18 cellular contexts compared by ENCODE assay signal in genomic region chr17:10200016-10200415, GRCh38. TPM values are rescaled to one million over a fixed set of nuclear protein-coding genes. Genes with fewer than 3 reads are reported as not detected.
DNase-seq lines count a peak whose midpoint lies in the region; ATAC-seq, FAIRE-seq and TF ChIP-seq lines count a peak whose summit lies in the region.
"Had no signal": no experiment of that assay in that cellular context is flagged by ENCODE, and none has a peak within 500 bp of the region (broad histone marks: within the 10 kb centered on the region; RNA-seq: fewer than 3 reads in every experiment).

No MANE protein-coding gene starts in this region.

- CTCF ChIA-PET in naive thymus-derived CD4-positive, alpha-beta T cell (lab: Charles Lee): no interaction called here

- H3K27ac Mint-ChIP-seq in stimulated activated naive CD8-positive, alpha-beta T cell treated with anti-CD3 and anti-CD28 coated beads, Interleukin-15, Interleukin-2, amounts not matched to agents 100 ng/mL and 50 ng/mL, for 24 hours: no peak overlapping the region
- no peak overlapping the region for H3K27ac Mint-ChIP-seq in stimulated activated naive CD8-positive, alpha-beta T cell treated with anti-CD3 and anti-CD28 coated beads, Interleukin-15, amount 100 ng/mL, for 72 hours
- H3K27ac Mint-ChIP-seq in astrocyte (ENCODE audit: unreplicated experiment): no peak overlapping the region
- H3K27ac Mint-ChIP-seq in naive thymus-derived CD4-positive, alpha-beta T cell: no peak overlapping the region

- no peak overlapping the region for H3K27ac ChIP-seq in astrocyte (ENCODE audit: low read depth, low read length)
- H3K27ac ChIP-seq in naive thymus-derived CD4-positive, alpha-beta T cell (ENCODE audit: low read depth, low read length): no peak overlapping the region
- H3K27ac ChIP-seq: sigmoid colon, WERI-Rb-1 had no signal

- no peak for DNase-seq in stimulated activated naive CD8-positive, alpha-beta T cell treated with anti-CD3 and anti-CD28 coated beads, Interleukin-15, amount 100 ng/mL, for 72 hours
- DNase-seq in astrocyte (ENCODE audit: low read depth) (no peak), H7 (no peak)
- DNase-seq in naive thymus-derived CD4-positive, alpha-beta T cell: no peak
- DNase-seq: activated CD8-positive, alpha-beta memory T cell treated with anti-CD3 and anti-CD28 coated beads, Interleukin-2, amount 50 U/mL, for 4 hours; effector CD8-positive, alpha-beta T cell; NCI-H1436 treated with DMSO at 0.1 percent for 48 hours; RPMI8226; sigmoid colon; stimulated activated CD4-positive, alpha-beta T cell treated with anti-CD3 and anti-CD28 coated beads, Interleukin-1b, Interleukin-23, amount 100 ng/mL, for 48 hours; substantia nigra; WERI-Rb-1 had no signal

- H4K20me1 ChIP-seq in astrocyte (ENCODE audit: insufficient read depth, low read length): no peaks in the 10 kb centered on the region

- H3K9me3 ChIP-seq in astrocyte (ENCODE audit: insufficient read depth, low read depth, low read length): no peaks in the 10 kb centered on the region
- H3K9me3 ChIP-seq in naive thymus-derived CD4-positive, alpha-beta T cell (ENCODE audit: control insufficient read depth in 2 of 3, low read length in 3 of 3): peaks cover 0 to 8% (median 0%) of the 10 kb centered on the region in 3 experiments

- no peak for TF ChIP-seq CTCF in astrocyte (IDR thresholded peaks at IDR 0.05; ENCODE audit: insufficient read depth, low read depth, low read length)

- no peak for FAIRE-seq in astrocyte (lab: Jason Lieb, UNC)
- FAIRE-seq: HepG2, keratinocyte had no signal

- no peaks in the 10 kb centered on the region for H3K36me3 ChIP-seq in astrocyte (ENCODE audit: insufficient read depth, low read length)
- no peaks in the 10 kb centered on the region for H3K36me3 ChIP-seq in naive thymus-derived CD4-positive, alpha-beta T cell (ENCODE audit: control insufficient read depth in 2 of 3, insufficient read depth in 3 of 3, low read length in 3 of 3)
- H3K36me3 ChIP-seq in H7 (replicated peaks; ENCODE audit: control insufficient read depth, insufficient read depth, low read length): no peaks in the 10 kb centered on the region
- H3K36me3 ChIP-seq: sigmoid colon, WERI-Rb-1 had no signal

- no peaks in the 10 kb centered on the region for H3K4me1 ChIP-seq in astrocyte (ENCODE audit: insufficient read depth, low read length)
- H3K4me1 ChIP-seq in naive thymus-derived CD4-positive, alpha-beta T cell (ENCODE audit: control insufficient read depth in 2 of 2, insufficient read depth in 2 of 2, low read length in 2 of 2): peaks cover 0 to 3% of the 10 kb centered on the region in 2 donors

- intact Hi-C loops in naive thymus-derived CD4-positive, alpha-beta T cell (cut with micrococcal nuclease): no loop called here

- H3K4me3 Mint-ChIP-seq in stimulated activated naive CD8-positive, alpha-beta T cell treated with anti-CD3 and anti-CD28 coated beads, Interleukin-15, Interleukin-2, amounts not matched to agents 100 ng/mL and 50 ng/mL, for 24 hours: peak overlapping the region; percentile 32
- no peak overlapping the region for H3K4me3 Mint-ChIP-seq in stimulated activated naive CD8-positive, alpha-beta T cell treated with anti-CD3 and anti-CD28 coated beads, Interleukin-15, amount 100 ng/mL, for 72 hours
- peak overlapping the region; percentile 55 for H3K4me3 Mint-ChIP-seq in astrocyte (ENCODE audit: unreplicated experiment)
- H3K4me3 Mint-ChIP-seq in naive thymus-derived CD4-positive, alpha-beta T cell: peak overlapping the region in 9 of 10 donors; percentile 6 to 69 (median 30)

- no peak overlapping the region for H3K4me3 ChIP-seq in astrocyte (ENCODE audit: insufficient read depth, low read depth, low read length)
- H3K4me3 ChIP-seq in naive thymus-derived CD4-positive, alpha-beta T cell (ENCODE audit: low read length): no peak overlapping the region
- H3K4me3 ChIP-seq in H7 (ENCODE audit: insufficient read depth, low read depth, low read length): no peak overlapping the region

- H3K27me3 Mint-ChIP-seq in stimulated activated naive CD8-positive, alpha-beta T cell treated with anti-CD3 and anti-CD28 coated beads, Interleukin-15, Interleukin-2, amounts not matched to agents 100 ng/mL and 50 ng/mL, for 24 hours: peaks cover 45% of the 10 kb centered on the region
- H3K27me3 Mint-ChIP-seq in stimulated activated naive CD8-positive, alpha-beta T cell treated with anti-CD3 and anti-CD28 coated beads, Interleukin-15, amount 100 ng/mL, for 72 hours: peaks cover 51% of the 10 kb centered on the region
- H3K27me3 Mint-ChIP-seq in astrocyte (ENCODE audit: low read depth, unreplicated experiment): peaks cover 42% of the 10 kb centered on the region
- H3K27me3 Mint-ChIP-seq in naive thymus-derived CD4-positive, alpha-beta T cell: peaks cover 22 to 43% (median 31%) of the 10 kb centered on the region in 5 donors

- H3K4me1 Mint-ChIP-seq in stimulated activated naive CD8-positive, alpha-beta T cell treated with anti-CD3 and anti-CD28 coated beads, Interleukin-15, Interleukin-2, amounts not matched to agents 100 ng/mL and 50 ng/mL, for 24 hours (ENCODE audit: low read depth): peaks cover 4% of the 10 kb centered on the region
- H3K4me1 Mint-ChIP-seq in stimulated activated naive CD8-positive, alpha-beta T cell treated with anti-CD3 and anti-CD28 coated beads, Interleukin-15, amount 100 ng/mL, for 72 hours: peaks cover 6% of the 10 kb centered on the region
- no peaks in the 10 kb centered on the region for H3K4me1 Mint-ChIP-seq in astrocyte (ENCODE audit: low read depth, unreplicated experiment)
- H3K4me1 Mint-ChIP-seq in naive thymus-derived CD4-positive, alpha-beta T cell: peaks cover 0 to 10% (median 8%) of the 10 kb centered on the region in 7 donors

- no peak for ATAC-seq in stimulated activated naive CD8-positive, alpha-beta T cell treated with anti-CD3 and anti-CD28 coated beads, Interleukin-15, amount 100 ng/mL, for 72 hours
- no peak for ATAC-seq in naive thymus-derived CD4-positive, alpha-beta T cell
- ATAC-seq in HG02938 (IDR thresholded peaks at IDR 0.05; ENCODE audit: unreplicated experiment): no peak
- ATAC-seq in HG03139 (IDR thresholded peaks at IDR 0.05; ENCODE audit: unreplicated experiment): no peak
- ATAC-seq in GM21515 (IDR thresholded peaks at IDR 0.05; ENCODE audit: unreplicated experiment): no peak
- ATAC-seq: HepG2 had no signal

- H2AFZ ChIP-seq in astrocyte (ENCODE audit: low read depth, low read length): no peak overlapping the region

- H3K27me3 ChIP-seq in astrocyte (ENCODE audit: insufficient read depth, low read length): peaks cover 28% of the 10 kb centered on the region
- no peaks in the 10 kb centered on the region for H3K27me3 ChIP-seq in naive thymus-derived CD4-positive, alpha-beta T cell (ENCODE audit: control insufficient read depth in 2 of 2, insufficient read depth in 2 of 2, low read length in 2 of 2)
- H3K27me3 ChIP-seq in H7 (ENCODE audit: control insufficient read depth, insufficient read depth, low read length): peaks cover 23% of the 10 kb centered on the region

- peaks cover 10% of the 10 kb centered on the region for H3K9me3 Mint-ChIP-seq in stimulated activated naive CD8-positive, alpha-beta T cell treated with anti-CD3 and anti-CD28 coated beads, Interleukin-15, Interleukin-2, amounts not matched to agents 100 ng/mL and 50 ng/mL, for 24 hours
- peaks cover 0 to 13% of the 10 kb centered on the region in 2 donors for H3K9me3 Mint-ChIP-seq in stimulated activated naive CD8-positive, alpha-beta T cell treated with anti-CD3 and anti-CD28 coated beads, Interleukin-15, amount 100 ng/mL, for 72 hours
- peaks cover 6% of the 10 kb centered on the region for H3K9me3 Mint-ChIP-seq in astrocyte (ENCODE audit: unreplicated experiment)
- H3K9me3 Mint-ChIP-seq in naive thymus-derived CD4-positive, alpha-beta T cell: peaks cover 0 to 30% (median 10%) of the 10 kb centered on the region in 11 donors

- peaks cover 16% of the 10 kb centered on the region for H3K36me3 Mint-ChIP-seq in stimulated activated naive CD8-positive, alpha-beta T cell treated with anti-CD3 and anti-CD28 coated beads, Interleukin-15, Interleukin-2, amounts not matched to agents 100 ng/mL and 50 ng/mL, for 24 hours (ENCODE audit: low read depth)
- H3K36me3 Mint-ChIP-seq in astrocyte (ENCODE audit: low read depth, unreplicated experiment): peaks cover 7% of the 10 kb centered on the region
- peaks cover 0 to 5% (median 3%) of the 10 kb centered on the region in 5 donors for H3K36me3 Mint-ChIP-seq in naive thymus-derived CD4-positive, alpha-beta T cell

- H3K9ac ChIP-seq in astrocyte (ENCODE audit: low read length): no peak overlapping the region

- no peak overlapping the region for H3K4me2 ChIP-seq in astrocyte (ENCODE audit: low read length)

- no peaks in the 10 kb centered on the region for H3K79me2 ChIP-seq in astrocyte (ENCODE audit: insufficient read depth, low read length)

- POLR2A ChIA-PET in naive thymus-derived CD4-positive, alpha-beta T cell (lab: Charles Lee): no interaction called here

RNA-seq across cellular contexts. Expression of gene GAS7, which starts 1.6 kb away (rescaled TPM):
- total RNA-seq in astrocyte: 8.5 and 10.2 TPM in 2 replicates
- total RNA-seq in naive thymus-derived CD4-positive, alpha-beta T cell: 10 to 100 TPM in 1 of 5 experiments, 1 to 10 TPM in 3, under 1 TPM in 1; 0.24 to 54.3 (median 3.4) TPM
- under 1 TPM; 0.09 to 0.31 TPM for polyA plus RNA-seq in naive thymus-derived CD4-positive, alpha-beta T cell
- total RNA-seq in H7 (2014; rRNA removed; shearing (Covaris generic)): 4.2 and 6.8 TPM in 2 replicates

Comparison
In these comparisons a context has a peak if more than half of its experiments do, and no peak if none do; other contexts are left out.
1. H3K4me3 Mint-ChIP-seq: peak in stimulated activated naive CD8-positive, alpha-beta T cell treated with anti-CD3 and anti-CD28 coated beads, Interleukin-15, Interleukin-2, amounts not matched to agents 100 ng/mL and 50 ng/mL, for 24 hours (single experiment), astrocyte (single experiment) and naive thymus-derived CD4-positive, alpha-beta T cell (9 of 10); none in stimulated activated naive CD8-positive, alpha-beta T cell treated with anti-CD3 and anti-CD28 coated beads, Interleukin-15, amount 100 ng/mL, for 72 hours (0 of 2).